ENCODE assay signal across 29 cellular contexts in genomic region chr21:45809421-45809820, GRCh38.
"Had no signal": no experiment of that assay in that cellular context is flagged by ENCODE, and none has a peak within 500 bp of the region (broad histone marks: within the 10 kb centered on the region; RNA-seq: fewer than 3 reads in every experiment).

No MANE protein-coding gene starts in this region.

- H3K9me3 ChIP-seq: gastrocnemius medialis, lower lobe of right lung, mucosa of descending colon, prostate gland, stomach, thyroid gland, upper lobe of left lung had no signal

- H3K36me3 Mint-ChIP-seq: activated CD4-positive, alpha-beta memory T cell treated with anti-CD3 and anti-CD28 coated beads for 36 hours; natural killer cell treated with Interleukin-12 subunit alpha and Interleukin-12 subunit beta and Interleukin-15 and Interleukin-18, amount 100 ng/mL, for 72 hours; stimulated activated naive B cell treated with anti-CD40 and anti-IgM and Interleukin-4, amounts not matched to agents 10 μg/mL and 1 μg/mL and 100 μg/mL, for 72 hours had no signal

- H3K27me3 Mint-ChIP-seq: activated CD4-positive, alpha-beta memory T cell treated with anti-CD3 and anti-CD28 coated beads for 36 hours; activated naive CD4-positive, alpha-beta T cell treated with anti-CD3 and anti-CD28 coated beads, Interleukin-2, amount 50 U/mL, for 24 hours had no signal

- H3K9me3 Mint-ChIP-seq: activated CD4-positive, alpha-beta memory T cell treated with anti-CD3 and anti-CD28 coated beads for 36 hours; activated naive CD4-positive, alpha-beta T cell treated with anti-CD3 and anti-CD28 coated beads, Interleukin-2, amount 50 U/mL, for 24 hours; activated T-helper 17 cell treated with anti-CD3 and anti-CD28 coated beads, Interleukin-2, amount 50 U/mL, for 72 hours; central memory CD8-positive, alpha-beta T cell; natural killer cell treated with Interleukin-12 subunit alpha and Interleukin-12 subunit beta and Interleukin-15 and Interleukin-18, amount 100 ng/mL, for 72 hours had no signal

- H3K4me3 ChIP-seq: gastrocnemius medialis, lower lobe of right lung, mucosa of descending colon, prostate gland, smooth muscle cell, stomach, thyroid gland, upper lobe of left lung had no signal

- H3K4me3 Mint-ChIP-seq: activated CD4-positive, alpha-beta memory T cell treated with anti-CD3 and anti-CD28 coated beads for 36 hours; activated CD4-positive, alpha-beta T cell treated with anti-CD3 and anti-CD28 coated beads, Interleukin-2, amount 10 ng/mL, durations not matched to agents 24 days and 14 days; activated naive CD4-positive, alpha-beta T cell treated with anti-CD3 and anti-CD28 coated beads, Interleukin-2, amount 50 U/mL, for 24 hours; activated naive CD8-positive, alpha-beta T cell treated with anti-CD3 and anti-CD28 coated beads, Interleukin-2, amount 50 U/mL, for 24 hours; activated T-helper 17 cell treated with anti-CD3 and anti-CD28 coated beads, Interleukin-2, amount 50 U/mL, for 72 hours; central memory CD8-positive, alpha-beta T cell; natural killer cell treated with Interleukin-12 subunit alpha and Interleukin-12 subunit beta and Interleukin-15 and Interleukin-18, amount 100 ng/mL, for 72 hours; stimulated activated naive B cell treated with anti-CD40 and anti-IgM and Interleukin-4, amounts not matched to agents 10 μg/mL and 1 μg/mL and 100 μg/mL, for 72 hours had no signal

- H3K27me3 ChIP-seq: thyroid gland, upper lobe of left lung had no signal

- DNase-seq: activated CD4-positive, alpha-beta memory T cell treated with anti-CD3 and anti-CD28 coated beads for 36 hours; activated CD4-positive, alpha-beta T cell treated with anti-CD3 and anti-CD28 coated beads, Interleukin-2, amount 10 ng/mL, durations not matched to agents 24 days and 14 days; activated CD4-positive, CD25-positive, alpha-beta regulatory T cell treated with anti-CD3 and anti-CD28 coated beads, Interleukin-2, amount 50 U/mL, for 72 hours; activated gamma-delta T cell treated with Interleukin-2 at 50 U/mL for 16 hours; activated naive CD8-positive, alpha-beta T cell treated with anti-CD3 and anti-CD28 coated beads, Interleukin-2, amount 50 U/mL, for 24 hours; anterior cingulate cortex; effector CD8-positive, alpha-beta T cell; erythroblast; gastrocnemius medialis; hippocampal formation; lower lobe of right lung; mesendoderm; mucosa of descending colon; retina; stimulated activated CD4-positive, alpha-beta T cell treated with anti-CD3 and anti-CD28 coated beads, Interleukin-15, amount 100 ng/mL, for 24 hours; stimulated activated CD4-positive, alpha-beta T cell treated with anti-CD3 and anti-CD28 coated beads, Interleukin-2, amount 100 ng/mL, for 24 hours; stimulated activated naive B cell treated with anti-CD40 and anti-IgM and Interleukin-4, amounts not matched to agents 10 μg/mL and 1 μg/mL and 100 μg/mL, for 72 hours; stomach; T-helper 2 cell; thyroid gland; upper lobe of left lung had no signal

- H3K27ac Mint-ChIP-seq: activated CD4-positive, alpha-beta memory T cell treated with anti-CD3 and anti-CD28 coated beads for 36 hours; activated CD4-positive, alpha-beta T cell treated with anti-CD3 and anti-CD28 coated beads, Interleukin-2, amount 10 ng/mL, durations not matched to agents 24 days and 14 days; activated naive CD4-positive, alpha-beta T cell treated with anti-CD3 and anti-CD28 coated beads, Interleukin-2, amount 50 U/mL, for 24 hours; activated naive CD8-positive, alpha-beta T cell treated with anti-CD3 and anti-CD28 coated beads, Interleukin-2, amount 50 U/mL, for 24 hours; activated T-helper 17 cell treated with anti-CD3 and anti-CD28 coated beads, Interleukin-2, amount 50 U/mL, for 72 hours; natural killer cell treated with Interleukin-12 subunit alpha and Interleukin-12 subunit beta and Interleukin-15 and Interleukin-18, amount 100 ng/mL, for 72 hours; stimulated activated naive B cell treated with anti-CD40 and anti-IgM and Interleukin-4, amounts not matched to agents 10 μg/mL and 1 μg/mL and 100 μg/mL, for 72 hours had no signal

- H3K4me1 ChIP-seq: gastrocnemius medialis, lower lobe of right lung, prostate gland, stomach, thyroid gland, upper lobe of left lung had no signal

- H3K4me1 Mint-ChIP-seq: activated CD4-positive, alpha-beta T cell treated with anti-CD3 and anti-CD28 coated beads, Interleukin-2, amount 10 ng/mL, durations not matched to agents 24 days and 14 days; activated T-helper 17 cell treated with anti-CD3 and anti-CD28 coated beads, Interleukin-2, amount 50 U/mL, for 72 hours; central memory CD8-positive, alpha-beta T cell; stimulated activated naive B cell treated with anti-CD40 and anti-IgM and Interleukin-4, amounts not matched to agents 10 μg/mL and 1 μg/mL and 100 μg/mL, for 72 hours had no signal

- H3K27ac ChIP-seq: gastrocnemius medialis, lower lobe of right lung, prostate gland, stomach, thyroid gland, upper lobe of left lung had no signal

- H3K36me3 ChIP-seq: gastrocnemius medialis, lower lobe of right lung, prostate gland, stomach, thyroid gland, upper lobe of left lung had no signal

- ATAC-seq: activated naive CD8-positive, alpha-beta T cell treated with anti-CD3 and anti-CD28 coated beads, Interleukin-2, amount 50 U/mL, for 24 hours; activated T-helper 17 cell treated with anti-CD3 and anti-CD28 coated beads, Interleukin-2, amount 50 U/mL, for 72 hours; gastrocnemius medialis; left lobe of liver; lower lobe of right lung; mucosa of descending colon; sciatic nerve; stimulated activated naive B cell treated with anti-CD40 and anti-IgM and Interleukin-4, amounts not matched to agents 10 μg/mL and 1 μg/mL and 100 μg/mL, for 72 hours had no signal

- H3K4me2 ChIP-seq: smooth muscle cell had no signal
